24 cellular contexts compared by ENCODE assay signal in genomic region chr14:95302667-95303066, GRCh38. TPM values are rescaled to one million over a fixed set of nuclear protein-coding genes. Genes with fewer than 3 reads are reported as not detected.
A peak's percentile ranks its signal among the peaks of the same experiment; 100 is the strongest.
DNase-seq lines count a peak whose midpoint lies in the region; ATAC-seq, FAIRE-seq and TF ChIP-seq lines count a peak whose summit lies in the region.
"Had no signal": no experiment of that assay in that cellular context is flagged by ENCODE, and none has a peak within 500 bp of the region (broad histone marks: within the 10 kb centered on the region; RNA-seq: fewer than 3 reads in every experiment).

No MANE protein-coding gene starts in this region.

- 28 to 30% methylated on average over 2 of the region's 2 CpGs for WGBS in body of pancreas, 2 donors
- 41% methylated on average over 2 of the region's 2 CpGs for WGBS in HepG2 (ENCODE audit: low lambda C conversion rate)
- 20 to 23% methylated on average over 2 of the region's 2 CpGs for WGBS in pancreas, 2 donors
- WGBS in endodermal cell (ENCODE audit: insufficient coverage in 1 of 2, insufficient read length in 1 of 2), 2 experiments = 75 to 89% methylated on average over 1 to 2 of the region's 2 CpGs

- CTCF ChIA-PET in HepG2 (lab: Yijun Ruan, JAX; ENCODE audit: low intra/inter-chr PET ratio, low total read pairs) = no interaction called here

- no peaks in the 10 kb centered on the region for H3K9me2 ChIP-seq in Karpas-422 (replicated peaks; ENCODE audit: insufficient read depth, low read length)

- H3K4me2 ChIP-seq in Karpas-422 (ENCODE audit: low read depth, low read length, poor library complexity, severe bottlenecking) = peak overlapping the region; percentile 83
- H3K4me2 ChIP-seq in HepG2 (ENCODE audit: low read depth, low read length) = no peak overlapping the region
- H3K4me2 ChIP-seq: A549, GM23338 had no signal

- TF ChIP-seq POLR2A in body of pancreas (IDR thresholded peaks at IDR 0.05) = no peak
- TF ChIP-seq POLR2A in HepG2 (IDR thresholded peaks at IDR 0.05; ENCODE audit: insufficient read depth in 1 of 2, low read depth in 2 of 2, low read length in 2 of 2) = no peak

- H3K79me2 ChIP-seq in Karpas-422 (ENCODE audit: low read length) (peaks cover 51% of the 10 kb centered on the region), HepG2 (ENCODE audit: insufficient read depth, low read length) (peaks cover 10% of the 10 kb centered on the region)

- intact Hi-C loops in body of pancreas (cut with DNase I) = no loop called here
- intact Hi-C loops in HepG2 (cut with micrococcal nuclease; ENCODE audit: unreplicated experiment) = no loop called here
- intact Hi-C loops in pancreas (cut with DNase I) = no loop called here

- TF ChIP-seq CTCF in body of pancreas (IDR thresholded peaks at IDR 0.05) (no peak), HepG2 (CRISPR knock-in tag; IDR thresholded peaks at IDR 0.05) (no peak), pancreas (IDR thresholded peaks at IDR 0.05) (no peak), endodermal cell (conservative IDR thresholded peaks at IDR 0.05) (no peak)

- no peaks in the 10 kb centered on the region for H3K9me3 Mint-ChIP-seq in endodermal cell
- H3K9me3 Mint-ChIP-seq: CD4-positive, CD25-positive, alpha-beta regulatory T cell; GM23338; IgD-negative memory B cell had no signal

- no peak overlapping the region for H3K4me3 Mint-ChIP-seq in endodermal cell
- H3K4me3 Mint-ChIP-seq: B cell; CD4-positive, CD25-positive, alpha-beta regulatory T cell; GM23338 had no signal

- peak; percentile 95 for DNase-seq in Karpas-422
- DNase-seq in body of pancreas = no peak
- no peak for DNase-seq in HepG2 (ENCODE audit: low spot score)
- no peak for DNase-seq in pancreas
- DNase-seq in islet precursor cell = no peak
- no peak for DNase-seq in endodermal cell
- DNase-seq in cortex of kidney (lab: John Stamatoyannopoulos, UW) = no peak
- no peak for DNase-seq in D341Med (ENCODE audit: low spot score)
- DNase-seq: CD4-positive, CD25-positive, alpha-beta regulatory T cell; DMS 273 treated with DMSO at 0.1 percent for 48 hours; DMS79 treated with DMSO at 0.1 percent for 48 hours; MV-4-11; NCI-H1694 treated with DMSO at 0.1 percent for 48 hours; NCI-H446 treated with DMSO at 0.1 percent for 48 hours; OCI-M1 had no signal

- no peak overlapping the region for H2AFZ ChIP-seq in Karpas-422 (ENCODE audit: low read length)
- H2AFZ ChIP-seq in HepG2 (ENCODE audit: low read length) = no peak overlapping the region
- H2AFZ ChIP-seq: GM23338 had no signal

- H3K4me1 ChIP-seq in Karpas-422 (ENCODE audit: low read length) (peaks cover 100% of the 10 kb centered on the region), body of pancreas (peaks cover 75% of the 10 kb centered on the region), HepG2 (ENCODE audit: insufficient read depth, low read length) (peaks cover 77% of the 10 kb centered on the region), pancreas (peaks cover 25 to 48% (median 41%) of the 10 kb centered on the region in 3 donors), endodermal cell (ENCODE audit: control insufficient read depth, insufficient read depth, low read length) (peaks cover 11% of the 10 kb centered on the region)
- H3K4me1 ChIP-seq: A549, HAP-1, SJSA1 had no signal

- peaks cover 25% of the 10 kb centered on the region for H3K4me1 Mint-ChIP-seq in endodermal cell
- H3K4me1 Mint-ChIP-seq: CD4-positive, CD25-positive, alpha-beta regulatory T cell had no signal

- H3K36me3 ChIP-seq in Karpas-422 (ENCODE audit: insufficient read depth, low read length) (no peaks in the 10 kb centered on the region), body of pancreas (replicated peaks in 1 of 2; ENCODE audit: insufficient read depth in 1 of 2, low read depth in 2 of 2) (no peaks in the 10 kb centered on the region), HepG2 (replicated peaks in 1 of 2; ENCODE audit: control insufficient read depth in 1 of 2, insufficient read depth in 2 of 2, low read length in 2 of 2) (no peaks in the 10 kb centered on the region), pancreas (no peaks in the 10 kb centered on the region), endodermal cell (ENCODE audit: control insufficient read depth, insufficient read depth, low read length) (no peaks in the 10 kb centered on the region)
- H3K36me3 ChIP-seq: HAP-1, SJSA1 had no signal

- FAIRE-seq in HepG2 (lab: Jason Lieb, UNC) = peak; percentile 37
- no peak for FAIRE-seq in pancreas (lab: Jason Lieb, UNC)
- FAIRE-seq: A549, GM12878, HTR-8/SVneo, RCC 7860 had no signal

- H3K27ac Mint-ChIP-seq in endodermal cell = no peak overlapping the region
- H3K27ac Mint-ChIP-seq: B cell; CD4-positive, CD25-positive, alpha-beta regulatory T cell; GM23338; IgD-negative memory B cell had no signal

- H3K27me3 ChIP-seq in Karpas-422 (ENCODE audit: low read length) = no peaks in the 10 kb centered on the region
- no peaks in the 10 kb centered on the region for H3K27me3 ChIP-seq in body of pancreas
- H3K27me3 ChIP-seq in HepG2 (ENCODE audit: control insufficient read depth in 1 of 2, insufficient read depth in 2 of 2, low read length in 2 of 2) = no peaks in the 10 kb centered on the region
- no peaks in the 10 kb centered on the region for H3K27me3 ChIP-seq in pancreas
- peaks cover 7% of the 10 kb centered on the region for H3K27me3 ChIP-seq in endodermal cell (ENCODE audit: control insufficient read depth, insufficient read depth, low read length, poor library complexity, severe bottlenecking)
- H3K27me3 ChIP-seq: SJSA1 had no signal

- H3K27ac ChIP-seq in Karpas-422 (ENCODE audit: low read length) (peak overlapping the region; percentile 98), body of pancreas (peak overlapping the region in 3 of 4 donors; percentile 24 to 60 (median 31)), HepG2 (ENCODE audit: extremely low read length, insufficient read depth, low read length) (peak overlapping the region; percentile 13), pancreas (peak overlapping the region in 2 of 4 donors; percentile 18 to 34), endodermal cell (ENCODE audit: low read depth, low read length) (no peak overlapping the region)
- H3K27ac ChIP-seq: A549, SJSA1 had no signal

- peaks cover 5% of the 10 kb centered on the region for H3K27me3 Mint-ChIP-seq in endodermal cell (ENCODE audit: insufficient read depth)

- H4K20me1 ChIP-seq in Karpas-422 (ENCODE audit: insufficient read depth, low read depth, low read length) (no peaks in the 10 kb centered on the region), HepG2 (ENCODE audit: insufficient read depth, low read length) (no peaks in the 10 kb centered on the region)

- no TSS peak for BruUV-seq in HepG2 (replicated peaks; lab: Mats Ljungman, UMichigan)

- ATAC-seq in body of pancreas = no peak
- ATAC-seq in HepG2 = no peak; the same call in 2 of the 3 replicates
- peak in 3 of 4 donors; percentile 31 to 54 (median 53) for ATAC-seq in pancreas
- ATAC-seq: A549, GM12878, GM23338 had no signal

- no peaks in the 10 kb centered on the region for H3K36me3 Mint-ChIP-seq in endodermal cell (ENCODE audit: low read depth)
- H3K36me3 Mint-ChIP-seq: CD4-positive, CD25-positive, alpha-beta regulatory T cell had no signal

- no peak for TF ChIP-seq RAD21 in HepG2 (CRISPR knock-in tag; IDR thresholded peaks at IDR 0.05)

- no peaks in the 10 kb centered on the region for H3K9me3 ChIP-seq in Karpas-422 (ENCODE audit: low read length)
- no peaks in the 10 kb centered on the region for H3K9me3 ChIP-seq in body of pancreas
- H3K9me3 ChIP-seq in HepG2 (ENCODE audit: low read length) = no peaks in the 10 kb centered on the region
- H3K9me3 ChIP-seq in pancreas = no peaks in the 10 kb centered on the region
- H3K9me3 ChIP-seq in endodermal cell (ENCODE audit: control insufficient read depth, low read length) = no peaks in the 10 kb centered on the region
- H3K9me3 ChIP-seq: A549, HAP-1, SJSA1 had no signal

- POLR2A ChIA-PET in HepG2 (lab: Yijun Ruan, JAX) = no interaction called here

- H3K4me3 ChIP-seq in Karpas-422 (ENCODE audit: low read length) (peak overlapping the region; percentile 58), body of pancreas (no peak overlapping the region), HepG2 (replicated peaks in 1 of 3; ENCODE audit: insufficient read depth in 1 of 3, low read depth in 2 of 3, low read length in 3 of 3) (no peak overlapping the region), pancreas (no peak overlapping the region), endodermal cell (ENCODE audit: low read length) (no peak overlapping the region)
- H3K4me3 ChIP-seq: A549, GM12878, GM23338, HAP-1, SJSA1 had no signal

- in situ Hi-C loops in HepG2 (cut with HindIII; ENCODE audit: extremely low pct_ligation_motif_present, low pct_unique_long_range_greater_than_20kb) = no loop called here

- H3K9ac ChIP-seq in Karpas-422 (ENCODE audit: low read length) (peak overlapping the region; percentile 74), HepG2 (ENCODE audit: insufficient read depth, low read depth, low read length) (no peak overlapping the region), endodermal cell (ENCODE audit: extremely low read depth, low read length, poor library complexity, severe bottlenecking) (no peak overlapping the region)

- TF ChIP-seq EP300 in HepG2 (IDR thresholded peaks at IDR 0.05; ENCODE audit: low read depth in 2 of 2, low read length in 2 of 2) (peak in 1 of 2 experiments; percentile 23; a peak in 1 of 4 replicates), HepG2 (CRISPR knock-in tag; IDR thresholded peaks at IDR 0.05; ENCODE audit: borderline replicate concordance) (no peak)

RNA-seq across cellular contexts. Expression of gene CLMN, which starts 17.0 kb away (rescaled TPM):
- 40.1 and 56.1 TPM in 2 replicates for total RNA-seq in Karpas-422 (2014; rRNA removed; shearing (Covaris generic); ENCODE audit: low replicate concordance)
- total RNA-seq in body of pancreas (10 to 100 TPM; 53.7 to 54.7 TPM), HepG2 (2016; rRNA removed; fragmentation: Illumina TruSeq; extraction: Trizol) (15.1 and 16.2 TPM in 2 replicates), pancreas (10 to 100 TPM; 50.0 to 78.1 (median 68.2) TPM), endodermal cell (10 to 100 TPM in 1 of 2 donors, 1 to 10 TPM in 1; 9.5 to 11.7 TPM)
- 4.4 and 5.9 TPM in 2 replicates for total RNA-seq in HepG2 (2016; cell fraction: cytosol; rRNA removed; fragmentation: Illumina TruSeq; extraction: Trizol; ENCODE audit: low read depth)
- total RNA-seq in HepG2 (2016; cell fraction: insoluble cytoplasmic fraction; rRNA removed; fragmentation: Illumina TruSeq; extraction: Trizol) = 13.1 and 14.8 TPM in 2 replicates
- total RNA-seq in HepG2 (2016; cell fraction: membrane; rRNA removed; fragmentation: Illumina TruSeq; extraction: Trizol) = 8.6 and 9.0 TPM in 2 replicates
- 21.4 and 22.0 TPM in 2 replicates for total RNA-seq in HepG2 (2016; cell fraction: nucleus; rRNA removed; fragmentation: Illumina TruSeq; extraction: Trizol)
- polyA plus RNA-seq in HepG2 (2011; rRNA removed) (16.4 and 16.7 TPM in 2 replicates), pancreas (10 to 100 TPM; 17.4 to 21.3 TPM)
- polyA plus RNA-seq in HepG2 (2011; cell fraction: cytosol; rRNA removed) = 5.7 and 6.9 TPM in 2 replicates
- 55.9 and 58.4 TPM in 2 replicates for polyA plus RNA-seq in HepG2 (2011; cell fraction: nucleus; rRNA removed)
- polyA plus RNA-seq in HepG2 (2012) = 12.5 and 17.3 TPM in 2 replicates
- 4.6 and 4.9 TPM in 2 replicates for polyA plus RNA-seq in HepG2 (2016; cell fraction: cytosol; fragmentation: Illumina TruSeq; extraction: Trizol; ENCODE audit: low read depth)
- 10.5 and 11.4 TPM in 2 replicates for polyA plus RNA-seq in HepG2 (2016; cell fraction: insoluble cytoplasmic fraction; fragmentation: Illumina TruSeq; extraction: Trizol; ENCODE audit: low read depth)
- 7.1 and 7.5 TPM in 2 replicates for polyA plus RNA-seq in HepG2 (2016; cell fraction: membrane; fragmentation: Illumina TruSeq; extraction: Trizol; ENCODE audit: low read depth)
- 24.4 and 27.2 TPM in 2 replicates for polyA plus RNA-seq in HepG2 (2016; cell fraction: nucleus; fragmentation: Illumina TruSeq; extraction: Trizol; ENCODE audit: insufficient read depth, low read depth)
- polyA minus RNA-seq in HepG2 (2011; rRNA and poly(A)+ RNA removed; ENCODE audit: low replicate concordance) = 0.51 and 12.1 TPM in 2 replicates
- 8.5 and 10.6 TPM in 2 replicates for polyA minus RNA-seq in HepG2 (2011; cell fraction: cytosol; rRNA and poly(A)+ RNA removed)
- polyA minus RNA-seq in HepG2 (2011; cell fraction: nucleus; rRNA and poly(A)+ RNA removed) = 45.1 and 53.1 TPM in 2 replicates
- 9.5 TPM for polyA plus RNA-seq in endodermal cell (2013, experiment 1 of 2)
- 8.2 TPM for polyA plus RNA-seq in endodermal cell (2013, experiment 2 of 2)

Comparison
In these comparisons a context has a peak if more than half of its experiments do, and no peak if none do; other contexts are left out.
1. ATAC-seq: peak in pancreas (3 of 4); none in body of pancreas (single experiment) and HepG2 (single experiment).